10 cellular contexts compared by ENCODE assay signal in the genomic region with DNA sequence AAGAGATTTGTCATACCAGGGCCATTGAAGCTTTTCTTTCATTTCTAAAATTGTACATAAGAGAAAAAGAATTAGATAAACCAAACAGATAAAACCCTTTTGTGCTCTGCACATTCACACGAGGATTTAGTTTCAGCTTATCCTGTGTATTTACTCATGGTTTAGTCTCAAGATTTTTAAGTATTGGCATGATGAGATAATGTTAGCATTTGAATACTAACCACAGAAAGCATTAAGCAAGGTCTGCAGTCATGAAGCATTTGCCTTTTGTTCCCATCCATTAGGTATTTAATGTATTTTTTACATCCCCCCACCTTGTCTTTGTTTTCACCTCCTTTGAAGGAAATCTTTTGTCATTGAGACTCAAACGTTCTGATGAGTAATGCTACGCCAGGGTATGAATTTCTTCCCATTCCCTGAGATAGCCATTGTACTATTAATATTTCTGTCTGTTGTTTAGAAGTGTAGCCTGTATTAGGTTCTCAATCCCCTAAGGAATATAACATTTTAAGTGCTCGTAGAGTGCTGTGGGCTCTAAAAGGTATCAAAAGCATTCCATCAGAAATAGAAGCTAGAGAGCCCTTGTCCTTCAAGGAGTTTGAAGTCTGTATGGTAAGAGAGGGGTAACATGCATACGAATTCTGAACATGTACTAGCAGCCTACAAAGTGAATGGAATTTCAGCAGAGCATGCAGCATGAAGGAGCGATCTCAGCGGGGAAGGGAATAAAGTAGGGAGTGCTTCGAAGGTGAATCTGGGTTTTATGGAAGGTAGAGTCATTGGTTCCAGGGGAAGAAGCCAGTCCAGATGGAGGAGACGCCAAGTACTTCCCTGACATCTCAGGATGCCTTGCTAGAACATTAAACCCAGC. TPM values are rescaled to one million over a fixed set of nuclear protein-coding genes. Genes with fewer than 3 reads are reported as not detected.
A peak's percentile ranks its signal among the peaks of the same experiment; 100 is the strongest.
DNase-seq lines count a peak whose midpoint lies in the region; ATAC-seq, FAIRE-seq and TF ChIP-seq lines count a peak whose summit lies in the region.
"Had no signal": no experiment of that assay in that cellular context is flagged by ENCODE, and none has a peak within 500 bp of the region (broad histone marks: within the 10 kb centered on the region; RNA-seq: fewer than 3 reads in every experiment).

No MANE protein-coding gene starts in this region.

- no peaks in the 10 kb centered on the region for H3K27me3 Mint-ChIP-seq in neural crest cell (ENCODE audit: low read depth)
- peaks cover 0 to 1% of the 10 kb centered on the region in 2 donors for H3K27me3 Mint-ChIP-seq in CD8-positive, alpha-beta memory T cell

- ATAC-seq in GM18502 (IDR thresholded peaks at IDR 0.05; ENCODE audit: poor library complexity, unreplicated experiment), result no peak
- ATAC-seq in HG02610 (IDR thresholded peaks at IDR 0.05; ENCODE audit: unreplicated experiment), result no peak

- TF ChIP-seq CTCF in bronchial epithelial cell (IDR thresholded peaks at IDR 0.05; ENCODE audit: insufficient read depth, low read length, severe bottlenecking) (no peak), neural crest cell (conservative IDR thresholded peaks at IDR 0.05) (no peak), BE2C (IDR thresholded peaks at IDR 0.05; ENCODE audit: low read depth, low read length) (no peak)

- DNase-seq in ELR (ENCODE audit: low read depth) (peak; percentile 82), NCI-H146 treated with DMSO at 0.1 percent for 48 hours (lab: John Stamatoyannopoulos, UW; ENCODE audit: unreplicated experiment) (peak; percentile 23), bronchial epithelial cell (ENCODE audit: low read depth) (peak; percentile 84), neural crest cell (ENCODE audit: low read depth, low spot score) (no peak), BE2C (no peak)
- DNase-seq in CD8-positive, alpha-beta memory T cell, result no peak
- DNase-seq: activated T-cell treated with anti-CD3 and anti-CD28 coated beads, Interleukin-2, amount 50 U/mL, for 1 hour; KBM-7 had no signal

- no peaks in the 10 kb centered on the region for H3K36me3 Mint-ChIP-seq in neural crest cell (ENCODE audit: low read depth)
- H3K36me3 Mint-ChIP-seq in CD8-positive, alpha-beta memory T cell, result peaks cover 0 to 5% (median 1%) of the 10 kb centered on the region in 3 donors

- H3K4me3 Mint-ChIP-seq in neural crest cell, result no peak overlapping the region
- no peak overlapping the region for H3K4me3 Mint-ChIP-seq in CD8-positive, alpha-beta memory T cell

- H3K27me3 ChIP-seq in bronchial epithelial cell (ENCODE audit: control insufficient read depth, insufficient read depth, low read length), result no peaks in the 10 kb centered on the region
- H3K27me3 ChIP-seq in CD8-positive, alpha-beta memory T cell (ENCODE audit: insufficient read depth, low read length, poor library complexity, severe bottlenecking), result no peaks in the 10 kb centered on the region
- H3K27me3 ChIP-seq in BE2C, result no peaks in the 10 kb centered on the region

- peaks cover 10% of the 10 kb centered on the region for H3K4me1 Mint-ChIP-seq in neural crest cell
- peaks cover 3 to 5% (median 4%) of the 10 kb centered on the region in 3 donors for H3K4me1 Mint-ChIP-seq in CD8-positive, alpha-beta memory T cell

- no peak overlapping the region for H3K27ac ChIP-seq in CD8-positive, alpha-beta memory T cell (ENCODE audit: low read depth, low read length)

- H3K36me3 ChIP-seq in bronchial epithelial cell (ENCODE audit: control insufficient read depth, insufficient read depth, low read length) (no peaks in the 10 kb centered on the region), BE2C (no peaks in the 10 kb centered on the region)
- H3K36me3 ChIP-seq in CD8-positive, alpha-beta memory T cell (ENCODE audit: insufficient read depth, low read length), result no peaks in the 10 kb centered on the region

- no peaks in the 10 kb centered on the region for H3K4me1 ChIP-seq in CD8-positive, alpha-beta memory T cell (ENCODE audit: insufficient read depth, low read length)
- H3K4me1 ChIP-seq in BE2C, result peaks cover under 1% of the 10 kb centered on the region; the same call in 1 of the 2 replicates

- no peak for FAIRE-seq in bronchial epithelial cell (lab: Jason Lieb, UNC)

- H3K27ac Mint-ChIP-seq in neural crest cell (ENCODE audit: unreplicated experiment), result peak overlapping the region; percentile 54
- H3K27ac Mint-ChIP-seq in CD8-positive, alpha-beta memory T cell, result peak overlapping the region in 1 of 8 donors; percentile 20

- CTCF ChIA-PET in CD8-positive, alpha-beta memory T cell (lab: Charles Lee), result no interaction called here

- POLR2A ChIA-PET in CD8-positive, alpha-beta memory T cell (lab: Charles Lee), result no interaction called here

- no peaks in the 10 kb centered on the region for H3K9me3 ChIP-seq in CD8-positive, alpha-beta memory T cell (ENCODE audit: low read length)
- no peaks in the 10 kb centered on the region for H3K9me3 ChIP-seq in BE2C

- H3K4me3 ChIP-seq in bronchial epithelial cell (ENCODE audit: low read depth, low read length) (no peak overlapping the region), BE2C (ENCODE audit: low read depth, low read length) (no peak overlapping the region)
- no peak overlapping the region for H3K4me3 ChIP-seq in CD8-positive, alpha-beta memory T cell (ENCODE audit: low read length)

- H3K9me3 Mint-ChIP-seq in neural crest cell, result peaks cover 3% of the 10 kb centered on the region
- no peaks in the 10 kb centered on the region for H3K9me3 Mint-ChIP-seq in CD8-positive, alpha-beta memory T cell

RNA-seq across cellular contexts. Expression of a gene that starts 22.3 kb away (rescaled TPM):
- 11.8 and 15.4 TPM in 2 replicates for total RNA-seq in bronchial epithelial cell
- total RNA-seq in neural crest cell, result 9.8 and 14.2 TPM in 2 replicates
- 10 to 100 TPM in 1 of 2 experiments, 1 to 10 TPM in 1; 8.6 to 11.7 TPM for total RNA-seq in CD8-positive, alpha-beta memory T cell
- polyA plus RNA-seq in CD8-positive, alpha-beta memory T cell, result 13.2 TPM
- polyA plus RNA-seq in BE2C (2012; ENCODE audit: insufficient read depth, insufficient read length, low read depth), result 28.8 TPM

Comparison
In these comparisons a context has a peak if more than half of its experiments do, and no peak if none do; other contexts are left out.
1. DNase-seq: peak in ELR (single experiment), NCI-H146 treated with DMSO at 0.1 percent for 48 hours (single experiment) and bronchial epithelial cell (single experiment); none in neural crest cell (single experiment), CD8-positive, alpha-beta memory T cell (0 of 5) and BE2C (single experiment).